In the genomic region with DNA sequence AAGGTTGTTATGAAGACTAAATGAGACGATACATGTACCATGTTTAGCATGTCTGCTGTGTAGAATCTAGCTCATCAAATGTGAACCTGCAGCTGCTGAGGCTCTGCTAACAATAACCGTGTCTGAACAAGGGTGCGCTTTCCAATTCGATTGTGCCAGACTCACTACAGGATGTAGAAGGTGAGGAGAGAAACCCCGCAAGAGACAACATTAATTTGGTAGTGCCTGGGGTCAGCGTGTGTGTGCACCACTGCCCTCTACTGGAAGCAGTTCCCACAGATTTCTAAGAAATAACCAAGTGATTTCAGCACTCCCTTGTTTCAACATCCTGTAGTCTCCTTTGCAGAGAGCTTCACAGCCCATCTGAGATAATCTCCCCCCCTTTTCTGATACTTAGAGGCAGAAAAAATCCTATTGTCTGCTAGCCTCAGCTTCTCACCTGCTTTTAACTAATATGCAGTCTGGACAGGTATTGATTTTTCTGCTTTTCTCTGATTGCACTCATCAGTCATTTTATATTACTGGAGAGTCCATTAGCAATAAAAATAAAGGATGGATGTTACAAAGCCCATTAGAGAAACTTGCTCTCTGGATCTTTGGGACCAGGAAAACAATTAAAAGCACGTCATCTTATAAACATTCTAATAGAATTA, we compare ENCODE assay signal across 1 cellular context.
TF ChIP-seq lines count a peak whose summit lies in the region.

No MANE protein-coding gene starts in this region.

TF ChIP-seq in H1, 55 proteins besides CTCF, POLR2A, EP300 and RAD21 (continued from another document):
- TF ChIP-seq TAF7 (optimal IDR thresholded peaks at IDR 0.05; ENCODE audit: borderline replicate concordance, low read depth, low read length) (no peak), SIN3A (conservative IDR thresholded peaks at IDR 0.05 in 1 of 2, IDR thresholded peaks at IDR 0.05 in 1 of 2; ENCODE audit: low read depth in 1 of 2, low read length in 2 of 2) (no peak)
